ENCODE assay signal across 11 cellular contexts in genomic region chr14:103721334-103722120, GRCh38. TPM values are rescaled to one million over a fixed set of nuclear protein-coding genes. Genes with fewer than 3 reads are reported as not detected.
DNase-seq lines count a peak whose midpoint lies in the region; ATAC-seq lines count a peak whose summit lies in the region.
"Had no signal": no experiment of that assay in that cellular context is flagged by ENCODE, and none has a peak within 500 bp of the region (broad histone marks: within the 10 kb centered on the region; RNA-seq: fewer than 3 reads in every experiment).

No MANE protein-coding gene starts in this region.

- H3K4me1 Mint-ChIP-seq in activated CD4-positive, alpha-beta T cell treated with anti-CD3 and anti-CD28 coated beads, Interleukin-2, amount 10 ng/mL, durations not matched to agents 24 days and 14 days = peaks cover 20% of the 10 kb centered on the region
- peaks cover 38% of the 10 kb centered on the region for H3K4me1 Mint-ChIP-seq in activated T-helper 1 cell treated with anti-CD3 and anti-CD28 coated beads, Interleukin-12 subunit alpha, Interleukin-12 subunit beta, Interleukin-2, Interleukin-4 antibody, amounts not matched to agents 30 ng/mL and 10 ng/mL and 1 ng/mL, durations not matched to agents 14 hours and 24 hours and 36 hours (ENCODE audit: low read depth)

- no peak for ATAC-seq in GM21360 (IDR thresholded peaks at IDR 0.05; ENCODE audit: unreplicated experiment)

- no peaks in the 10 kb centered on the region for H3K27me3 Mint-ChIP-seq in activated CD4-positive, alpha-beta T cell treated with anti-CD3 and anti-CD28 coated beads, Interleukin-2, amount 10 ng/mL, durations not matched to agents 24 days and 14 days
- H3K27me3 Mint-ChIP-seq in activated T-helper 1 cell treated with anti-CD3 and anti-CD28 coated beads, Interleukin-12 subunit alpha, Interleukin-12 subunit beta, Interleukin-2, Interleukin-4 antibody, amounts not matched to agents 30 ng/mL and 10 ng/mL and 1 ng/mL, durations not matched to agents 14 hours and 24 hours and 36 hours (ENCODE audit: insufficient read depth) = no peaks in the 10 kb centered on the region

- H3K36me3 Mint-ChIP-seq in activated CD4-positive, alpha-beta T cell treated with anti-CD3 and anti-CD28 coated beads, Interleukin-2, amount 10 ng/mL, durations not matched to agents 24 days and 14 days (ENCODE audit: low read depth) = peaks cover 3% of the 10 kb centered on the region
- H3K36me3 Mint-ChIP-seq in activated T-helper 1 cell treated with anti-CD3 and anti-CD28 coated beads, Interleukin-12 subunit alpha, Interleukin-12 subunit beta, Interleukin-2, Interleukin-4 antibody, amounts not matched to agents 30 ng/mL and 10 ng/mL and 1 ng/mL, durations not matched to agents 14 hours and 24 hours and 36 hours (ENCODE audit: low read depth) = peaks cover 3% of the 10 kb centered on the region

- H3K27ac Mint-ChIP-seq in activated CD4-positive, alpha-beta T cell treated with anti-CD3 and anti-CD28 coated beads, Interleukin-2, amount 10 ng/mL, durations not matched to agents 24 days and 14 days = no peak overlapping the region
- peak overlapping the region; percentile 34 for H3K27ac Mint-ChIP-seq in activated T-helper 1 cell treated with anti-CD3 and anti-CD28 coated beads, Interleukin-12 subunit alpha, Interleukin-12 subunit beta, Interleukin-2, Interleukin-4 antibody, amounts not matched to agents 30 ng/mL and 10 ng/mL and 1 ng/mL, durations not matched to agents 14 hours and 24 hours and 36 hours

- DNase-seq in activated CD4-positive, alpha-beta T cell treated with anti-CD3 and anti-CD28 coated beads, Interleukin-2, amount 50 U/mL, for 4 hours = peak; percentile 23 to 29
- DNase-seq in activated CD4-positive, alpha-beta T cell treated with anti-CD3 and anti-CD28 coated beads, Interleukin-2, amount 10 ng/mL, durations not matched to agents 24 days and 14 days = no peak
- no peak for DNase-seq in activated T-helper 1 cell treated with anti-CD3 and anti-CD28 coated beads, Interleukin-12 subunit alpha, Interleukin-12 subunit beta, Interleukin-2, Interleukin-4 antibody, amounts not matched to agents 30 ng/mL and 10 ng/mL and 1 ng/mL, durations not matched to agents 14 hours and 24 hours and 36 hours (ENCODE audit: low spot score)
- DNase-seq in glomerular visceral epithelial cell (ENCODE audit: extremely low spot score) = peak; percentile 57
- peak; percentile 63 for DNase-seq in stimulated activated CD4-positive, alpha-beta T cell treated with anti-CD3 and anti-CD28 coated beads, Interleukin-4, amount 100 ng/mL, for 24 hours
- no peak for DNase-seq in NCI-H446 (lab: John Stamatoyannopoulos, UW)
- DNase-seq in NCI-H146 treated with DMSO at 0.1 percent for 48 hours (lab: John Stamatoyannopoulos, UW; ENCODE audit: unreplicated experiment) = no peak
- DNase-seq: foreskin fibroblast, NCI-H2081, transverse colon had no signal

- no peak overlapping the region for H3K4me3 Mint-ChIP-seq in activated CD4-positive, alpha-beta T cell treated with anti-CD3 and anti-CD28 coated beads, Interleukin-2, amount 10 ng/mL, durations not matched to agents 24 days and 14 days
- no peak overlapping the region for H3K4me3 Mint-ChIP-seq in activated T-helper 1 cell treated with anti-CD3 and anti-CD28 coated beads, Interleukin-12 subunit alpha, Interleukin-12 subunit beta, Interleukin-2, Interleukin-4 antibody, amounts not matched to agents 30 ng/mL and 10 ng/mL and 1 ng/mL, durations not matched to agents 14 hours and 24 hours and 36 hours

- no peaks in the 10 kb centered on the region for H3K9me3 Mint-ChIP-seq in activated CD4-positive, alpha-beta T cell treated with anti-CD3 and anti-CD28 coated beads, Interleukin-2, amount 10 ng/mL, durations not matched to agents 24 days and 14 days
- no peaks in the 10 kb centered on the region for H3K9me3 Mint-ChIP-seq in activated T-helper 1 cell treated with anti-CD3 and anti-CD28 coated beads, Interleukin-12 subunit alpha, Interleukin-12 subunit beta, Interleukin-2, Interleukin-4 antibody, amounts not matched to agents 30 ng/mL and 10 ng/mL and 1 ng/mL, durations not matched to agents 14 hours and 24 hours and 36 hours

- intact Hi-C loops in activated CD4-positive, alpha-beta T cell treated with anti-CD3 and anti-CD28 coated beads, Interleukin-2, amount 10 ng/mL, durations not matched to agents 24 days and 14 days (cut with micrococcal nuclease) = no loop called here
- intact Hi-C loops in activated T-helper 1 cell treated with anti-CD3 and anti-CD28 coated beads, Interleukin-12 subunit alpha, Interleukin-12 subunit beta, Interleukin-2, Interleukin-4 antibody, amounts not matched to agents 30 ng/mL and 10 ng/mL and 1 ng/mL, durations not matched to agents 14 hours and 24 hours and 36 hours (cut with micrococcal nuclease) = no loop called here

RNA-seq across cellular contexts. Expression of gene ZFYVE21, which starts 5.9 kb away (rescaled TPM):
- 21.4 and 23.9 TPM in 2 replicates for total RNA-seq in activated CD4-positive, alpha-beta T cell treated with anti-CD3 and anti-CD28 coated beads, Interleukin-2, amount 10 ng/mL, durations not matched to agents 24 days and 14 days
- 21.5 and 24.7 TPM in 2 replicates for total RNA-seq in activated T-helper 1 cell treated with anti-CD3 and anti-CD28 coated beads, Interleukin-12 subunit alpha, Interleukin-12 subunit beta, Interleukin-2, Interleukin-4 antibody, amounts not matched to agents 30 ng/mL and 10 ng/mL and 1 ng/mL, durations not matched to agents 14 hours and 24 hours and 36 hours

RNA-seq across cellular contexts. Expression of gene XRCC3, which starts 6.3 kb away (rescaled TPM):
- 70.3 and 75.8 TPM in 2 replicates for total RNA-seq in activated CD4-positive, alpha-beta T cell treated with anti-CD3 and anti-CD28 coated beads, Interleukin-2, amount 10 ng/mL, durations not matched to agents 24 days and 14 days
- total RNA-seq in activated T-helper 1 cell treated with anti-CD3 and anti-CD28 coated beads, Interleukin-12 subunit alpha, Interleukin-12 subunit beta, Interleukin-2, Interleukin-4 antibody, amounts not matched to agents 30 ng/mL and 10 ng/mL and 1 ng/mL, durations not matched to agents 14 hours and 24 hours and 36 hours = 67.1 and 69.5 TPM in 2 replicates

Comparison
In these comparisons a context has a peak if more than half of its experiments do, and no peak if none do; other contexts are left out.
1. DNase-seq: peak in activated CD4-positive, alpha-beta T cell treated with anti-CD3 and anti-CD28 coated beads, Interleukin-2, amount 50 U/mL, for 4 hours (2 of 2), glomerular visceral epithelial cell (single experiment) and stimulated activated CD4-positive, alpha-beta T cell treated with anti-CD3 and anti-CD28 coated beads, Interleukin-4, amount 100 ng/mL, for 24 hours (single experiment); none in activated CD4-positive, alpha-beta T cell treated with anti-CD3 and anti-CD28 coated beads, Interleukin-2, amount 10 ng/mL, durations not matched to agents 24 days and 14 days (single experiment), activated T-helper 1 cell treated with anti-CD3 and anti-CD28 coated beads, Interleukin-12 subunit alpha, Interleukin-12 subunit beta, Interleukin-2, Interleukin-4 antibody, amounts not matched to agents 30 ng/mL and 10 ng/mL and 1 ng/mL, durations not matched to agents 14 hours and 24 hours and 36 hours (single experiment), NCI-H446 (0 of 2) and NCI-H146 treated with DMSO at 0.1 percent for 48 hours (single experiment).